In genomic region chr3:183515968-183516851, GRCh38 we compare ENCODE assay signal across 1 cellular context.
TF ChIP-seq lines count a peak whose summit lies in the region.

No MANE protein-coding gene starts in this region.

TF ChIP-seq in K562, 482 proteins besides CTCF, POLR2A, EP300 and RAD21 (continued from another document):
- no peak for TF ChIP-seq RBM14 (IDR thresholded peaks at IDR 0.05; ENCODE audit: borderline replicate concordance, insufficient read depth, low read depth, low read length)
- TF ChIP-seq GTF2A2 (tag; IDR thresholded peaks at IDR 0.05): no peak
- TF ChIP-seq ZNF398 (CRISPR knock-in tag; IDR thresholded peaks at IDR 0.05): no peak
- TF ChIP-seq E4F1 (CRISPR knock-in tag; IDR thresholded peaks at IDR 0.05; ENCODE audit: borderline replicate concordance): no peak
- TF ChIP-seq RCOR1 (IDR thresholded peaks at IDR 0.05; ENCODE audit: borderline replicate concordance in 1 of 2, low read depth in 2 of 2, low read length in 2 of 2): no peak
- peak; percentile 24; the same call in 1 of the 2 replicates for TF ChIP-seq ARID1B (IDR thresholded peaks at IDR 0.05)
- TF ChIP-seq MNT (conservative IDR thresholded peaks at IDR 0.05): no peak; a peak in 1 of 4 replicates
- TF ChIP-seq MTA1 (IDR thresholded peaks at IDR 0.05; ENCODE audit: borderline replicate concordance): no peak
- no peak for TF ChIP-seq NFIX (CRISPR knock-in tag; IDR thresholded peaks at IDR 0.05; ENCODE audit: low read depth)
- TF ChIP-seq STAG1 (CRISPR knock-in tag; IDR thresholded peaks at IDR 0.05; ENCODE audit: borderline replicate concordance): no peak
- no peak for TF ChIP-seq NCOA6 (IDR thresholded peaks at IDR 0.05)
- TF ChIP-seq PATZ1 (CRISPR knock-in tag; IDR thresholded peaks at IDR 0.05; ENCODE audit: borderline replicate concordance): no peak
- no peak for TF ChIP-seq ZNF263 (CRISPR knock-in tag; IDR thresholded peaks at IDR 0.05; ENCODE audit: borderline replicate concordance)
- no peak for TF ChIP-seq ARID2 (IDR thresholded peaks at IDR 0.05)
- no peak for TF ChIP-seq RAD51 (IDR thresholded peaks at IDR 0.05; ENCODE audit: borderline replicate concordance, low read depth)
- no peak for TF ChIP-seq KAT2B (IDR thresholded peaks at IDR 0.05; ENCODE audit: low read depth, low read length)
- peak; percentile 69 for TF ChIP-seq MGA (IDR thresholded peaks at IDR 0.05)
- TF ChIP-seq RFX7 (CRISPR knock-in tag; IDR thresholded peaks at IDR 0.05): no peak
- no peak for TF ChIP-seq TCF15 (CRISPR knock-in tag; IDR thresholded peaks at IDR 0.05)
- TF ChIP-seq ZNF134 (CRISPR knock-in tag; conservative IDR thresholded peaks at IDR 0.05): no peak
- 0 out of 2 replicates have a peak, but pooled peaks have one; percentile 11 for TF ChIP-seq DMBX1 (CRISPR knock-in tag; IDR thresholded peaks at IDR 0.05; ENCODE audit: borderline replicate concordance)
- TF ChIP-seq VEZF1 (CRISPR knock-in tag; IDR thresholded peaks at IDR 0.05): no peak
- TF ChIP-seq GATA2 (CRISPR knock-in tag; IDR thresholded peaks at IDR 0.05): peak; percentile 42; the same call in 1 of the 2 replicates
- no peak for TF ChIP-seq ZNF696 (CRISPR knock-in tag; conservative IDR thresholded peaks at IDR 0.05)
- TF ChIP-seq SIN3A (IDR thresholded peaks at IDR 0.05; ENCODE audit: borderline replicate concordance in 2 of 2, control insufficient read depth in 1 of 2, low read depth in 2 of 2, low read length in 2 of 2): no peak
- no peak for TF ChIP-seq DEAF1 (CRISPR knock-in tag; IDR thresholded peaks at IDR 0.05)
